Comparison of ENCODE assay signal across 1 cellular context in genomic region chr15:73983211-73983727, GRCh38.
TF ChIP-seq lines count a peak whose summit lies in the region.

No MANE protein-coding gene starts in this region.

TF ChIP-seq in HEK293, 187 proteins besides CTCF, POLR2A, EP300 and RAD21 (continued from another document):
- TF ChIP-seq ZNF18 (tag by site-specific recombination; IDR thresholded peaks at IDR 0.05) (no peak), ZBTB17 (tag by site-specific recombination; IDR thresholded peaks at IDR 0.05) (peak; percentile 27; the same call in 1 of the 2 replicates)
TF ChIP-seq in HEK293: peak in this region for 13.
